Comparison of ENCODE assay signal across 33 cellular contexts in the genomic region with DNA sequence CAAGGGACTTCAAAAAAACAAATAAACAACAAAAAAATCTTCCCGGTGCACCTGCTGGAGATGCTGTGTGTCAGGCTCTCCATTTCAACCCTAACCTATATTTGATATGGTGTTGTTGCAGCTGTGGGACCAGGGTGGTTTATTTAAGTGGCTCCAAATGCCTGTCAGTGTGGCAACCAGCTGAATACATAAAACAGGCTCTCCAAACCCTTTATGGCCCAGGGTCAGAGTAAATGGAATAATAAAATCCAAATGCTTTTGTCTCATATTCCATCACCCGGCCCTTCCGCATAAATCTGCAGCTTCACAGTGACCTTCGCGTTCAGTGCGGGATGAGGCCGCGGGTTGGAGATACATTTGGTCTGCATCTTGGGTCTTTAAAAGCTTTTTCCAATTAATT.
DNase-seq lines count a peak whose midpoint lies in the region; ATAC-seq and TF ChIP-seq lines count a peak whose summit lies in the region.
"Had no signal": no experiment of that assay in that cellular context is flagged by ENCODE, and none has a peak within 500 bp of the region (broad histone marks: within the 10 kb centered on the region; RNA-seq: fewer than 3 reads in every experiment).

No MANE protein-coding gene starts in this region.

- H3K27me3 ChIP-seq in gastroesophageal sphincter: no peaks in the 10 kb centered on the region
- H3K27me3 ChIP-seq: colonic mucosa, upper lobe of right lung had no signal

- DNase-seq in DMS153 (lab: John Stamatoyannopoulos, UW) (peak; percentile 71), NCI-H1105 (lab: John Stamatoyannopoulos, UW) (peak; percentile 31), NCI-H2196 treated with DMSO at 0.1 percent for 48 hours (lab: John Stamatoyannopoulos, UW; ENCODE audit: unreplicated experiment) (peak; percentile 26), SK-N-DZ (ENCODE audit: low spot score) (peak; percentile 90), SIG-M5 treated with dmso at 0.1 percent for 504 hours (lab: John Stamatoyannopoulos, UW; ENCODE audit: unreplicated experiment) (no peak)
- DNase-seq: activated CD4-positive, alpha-beta memory T cell treated with anti-CD3 and anti-CD28 coated beads for 36 hours; activated CD4-positive, alpha-beta T cell treated with anti-CD3 and anti-CD28 coated beads for 1 hour; activated naive CD4-positive, alpha-beta T cell treated with Interleukin-2 at 50 U/mL for 16 hours; AML-193; CD4-positive, alpha-beta T cell; colonic mucosa; effector CD8-positive, alpha-beta T cell; GOT3; hypothalamus; MM.1S; mucosa of descending colon; NCI-H524; NK-92 treated with Interleukin-12 subunit alpha and Interleukin-12 subunit beta, amount 100 ng/mL, for 24 hours; PC-9; retina; Right ventricle myocardium superior; SW 1271; upper lobe of right lung had no signal

- H3K4me3 ChIP-seq in gastroesophageal sphincter: no peak overlapping the region
- H3K4me3 ChIP-seq: A549, colonic mucosa, lung, mucosa of descending colon, PC-9, skin epidermis, upper lobe of right lung had no signal

- no peak for ATAC-seq in GM21619 (IDR thresholded peaks at IDR 0.05; ENCODE audit: unreplicated experiment)
- no peak for ATAC-seq in HG03342 (IDR thresholded peaks at IDR 0.05; ENCODE audit: unreplicated experiment)
- no peak for ATAC-seq in gastroesophageal sphincter
- ATAC-seq: A549; mucosa of descending colon; stimulated activated memory B cell treated with anti-CD40 and anti-IgM and Interleukin-4, amounts not matched to agents 10 μg/mL and 1 μg/mL and 100 μg/mL, for 72 hours; upper lobe of right lung had no signal

- TF ChIP-seq POLR2A in gastroesophageal sphincter (IDR thresholded peaks at IDR 0.05): no peak

- H3K4me1 ChIP-seq in gastroesophageal sphincter: no peaks in the 10 kb centered on the region
- H3K4me1 ChIP-seq: A549, colonic mucosa, parathyroid adenoma, upper lobe of right lung had no signal

- no peak for TF ChIP-seq CTCF in gastroesophageal sphincter (IDR thresholded peaks at IDR 0.05)

- WGBS in gastroesophageal sphincter (ENCODE audit: low coverage in 1 of 2), 2 donors: 90 to 91% methylated on average over 4 to 8 of the region's 8 CpGs

- no peaks in the 10 kb centered on the region for H3K9me3 ChIP-seq in gastroesophageal sphincter
- H3K9me3 ChIP-seq: A549, colonic mucosa, upper lobe of right lung had no signal

- no peaks in the 10 kb centered on the region for H3K36me3 ChIP-seq in gastroesophageal sphincter
- H3K36me3 ChIP-seq: colonic mucosa, upper lobe of right lung had no signal

- no peak for TF ChIP-seq EP300 in gastroesophageal sphincter (IDR thresholded peaks at IDR 0.05)

- H3K27ac ChIP-seq in gastroesophageal sphincter: no peak overlapping the region
- H3K27ac ChIP-seq: A549, colonic mucosa, HL-60, KMS-11, parathyroid adenoma, PC-9, skin epidermis, upper lobe of right lung had no signal
